In the genomic region with DNA sequence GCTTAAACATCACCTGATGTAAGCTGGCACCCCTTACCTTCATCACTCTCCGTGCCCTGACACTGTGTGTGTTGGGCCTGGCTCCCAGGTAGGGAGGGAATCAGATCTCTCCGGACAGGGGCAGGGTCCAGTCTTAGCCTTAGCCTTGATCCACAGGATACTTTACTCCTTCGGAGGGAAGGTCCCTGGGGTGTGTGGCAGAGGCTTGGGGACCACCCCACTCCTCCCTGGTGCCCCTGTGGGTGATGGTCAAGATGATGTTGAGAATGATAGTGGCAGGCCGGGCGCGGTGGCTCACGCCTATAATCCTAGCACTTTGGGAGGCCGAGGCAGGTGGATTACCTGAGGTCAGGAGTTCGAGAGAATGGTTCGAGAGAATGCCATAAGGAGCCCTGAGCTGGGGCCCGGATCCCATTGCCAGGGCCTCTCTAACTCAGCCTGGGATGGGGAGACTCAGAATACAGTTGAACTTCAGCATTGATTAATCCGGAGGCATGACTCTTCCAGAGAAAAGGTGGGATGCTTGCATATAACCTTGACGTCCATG, we compare ENCODE assay signal across 20 cellular contexts.
DNase-seq lines count a peak whose midpoint lies in the region; ATAC-seq and TF ChIP-seq lines count a peak whose summit lies in the region.
"Had no signal": no experiment of that assay in that cellular context is flagged by ENCODE, and none has a peak within 500 bp of the region (broad histone marks: within the 10 kb centered on the region; RNA-seq: fewer than 3 reads in every experiment).

No MANE protein-coding gene starts in this region.

- peak in 1 of 2 donors; percentile 4 for ATAC-seq in activated T-cell treated with anti-CD3 and anti-CD28 coated beads, Interleukin-2, amount 50 U/mL, for 72 hours (replicated peaks in 1 of 2)
- ATAC-seq in stimulated activated memory B cell treated with anti-CD40 and anti-IgM and Interleukin-4, amounts not matched to agents 10 μg/mL and 1 μg/mL and 100 μg/mL, for 72 hours, result no peak
- ATAC-seq in HG03521 (IDR thresholded peaks at IDR 0.05; ENCODE audit: unreplicated experiment), result no peak
- ATAC-seq: K562 had no signal

- peak overlapping the region; percentile 16; the same call in 1 of the 2 replicates for H3K4me3 ChIP-seq in OCI-LY3 (ENCODE audit: low read length)
- H3K4me3 ChIP-seq: K562, PC-9, SJCRH30 had no signal

- H3K79me2 ChIP-seq in OCI-LY3 (ENCODE audit: low read length), result no peaks in the 10 kb centered on the region

- peaks cover 21% of the 10 kb centered on the region for H3K4me1 Mint-ChIP-seq in activated T-cell treated with anti-CD3 and anti-CD28 coated beads, Interleukin-2, amount 50 U/mL, for 72 hours (ENCODE audit: low read depth)
- no peaks in the 10 kb centered on the region for H3K4me1 Mint-ChIP-seq in chondrocyte (ENCODE audit: low read depth)
- H3K4me1 Mint-ChIP-seq in stimulated activated memory B cell treated with anti-CD40 and anti-IgM and Interleukin-4, amounts not matched to agents 10 μg/mL and 1 μg/mL and 100 μg/mL, for 72 hours, result peaks cover 36% of the 10 kb centered on the region
- H3K4me1 Mint-ChIP-seq: CD8-positive, alpha-beta memory T cell had no signal

- no peak for TF ChIP-seq CTCF in OCI-LY3 (IDR thresholded peaks at IDR 0.05; ENCODE audit: low read depth, low read length)
- TF ChIP-seq CTCF in chondrocyte (IDR thresholded peaks at IDR 0.05), result no peak

- DNase-seq in activated T-cell treated with anti-CD3 and anti-CD28 coated beads, Interleukin-2, amount 50 U/mL, for 72 hours, result no peak
- DNase-seq in activated T-cell treated with anti-CD3 and anti-CD28 coated beads, Interleukin-2, amount 50 U/mL, for 48 hours, result no peak
- DNase-seq in chondrocyte (ENCODE audit: low spot score) (peak; percentile 58), NAMALWA (ENCODE audit: low spot score) (no peak), occipital lobe (lab: John Stamatoyannopoulos, UW) (no peak)
- DNase-seq: C1 segment of cervical spinal cord, DMS53, EL, NCI-H1417, NCI-H187, NCI-H226, NCI-H524, NCI-H82, PC-9, SJCRH30 had no signal

- no peaks in the 10 kb centered on the region for H3K27me3 Mint-ChIP-seq in activated T-cell treated with anti-CD3 and anti-CD28 coated beads, Interleukin-2, amount 50 U/mL, for 72 hours (ENCODE audit: low read depth)
- peaks cover 15% of the 10 kb centered on the region for H3K27me3 Mint-ChIP-seq in chondrocyte (ENCODE audit: low read depth)
- no peaks in the 10 kb centered on the region for H3K27me3 Mint-ChIP-seq in stimulated activated memory B cell treated with anti-CD40 and anti-IgM and Interleukin-4, amounts not matched to agents 10 μg/mL and 1 μg/mL and 100 μg/mL, for 72 hours

- no peaks in the 10 kb centered on the region for H3K9me3 Mint-ChIP-seq in activated T-cell treated with anti-CD3 and anti-CD28 coated beads, Interleukin-2, amount 50 U/mL, for 72 hours
- H3K9me3 Mint-ChIP-seq in chondrocyte (ENCODE audit: low read depth), result no peaks in the 10 kb centered on the region
- H3K9me3 Mint-ChIP-seq in stimulated activated memory B cell treated with anti-CD40 and anti-IgM and Interleukin-4, amounts not matched to agents 10 μg/mL and 1 μg/mL and 100 μg/mL, for 72 hours, result no peaks in the 10 kb centered on the region
- H3K9me3 Mint-ChIP-seq: CD8-positive, alpha-beta memory T cell had no signal

- H3K36me3 Mint-ChIP-seq in activated T-cell treated with anti-CD3 and anti-CD28 coated beads, Interleukin-2, amount 50 U/mL, for 72 hours (ENCODE audit: insufficient read depth in 2 of 2), result no peaks in the 10 kb centered on the region
- H3K36me3 Mint-ChIP-seq in chondrocyte (ENCODE audit: low read depth), result no peaks in the 10 kb centered on the region
- H3K36me3 Mint-ChIP-seq in stimulated activated memory B cell treated with anti-CD40 and anti-IgM and Interleukin-4, amounts not matched to agents 10 μg/mL and 1 μg/mL and 100 μg/mL, for 72 hours, result no peaks in the 10 kb centered on the region
- H3K36me3 Mint-ChIP-seq: CD8-positive, alpha-beta memory T cell had no signal

- no peak overlapping the region; the same call in 1 of the 2 replicates for H3K9ac ChIP-seq in OCI-LY3 (ENCODE audit: low read length)

- no peak overlapping the region for H2AFZ ChIP-seq in OCI-LY3 (ENCODE audit: low read depth, low read length)
- H2AFZ ChIP-seq: PC-9 had no signal

- no peaks in the 10 kb centered on the region for H3K27me3 ChIP-seq in OCI-LY3 (ENCODE audit: low read depth, low read length)
- H3K27me3 ChIP-seq: SJCRH30 had no signal

- H3K36me3 ChIP-seq in OCI-LY3 (replicated peaks; ENCODE audit: low read depth, low read length), result no peaks in the 10 kb centered on the region
- H3K36me3 ChIP-seq: SJCRH30 had no signal

- peak overlapping the region; percentile 22 to 39 for H3K4me3 Mint-ChIP-seq in activated T-cell treated with anti-CD3 and anti-CD28 coated beads, Interleukin-2, amount 50 U/mL, for 72 hours
- no peak overlapping the region for H3K4me3 Mint-ChIP-seq in chondrocyte (ENCODE audit: unreplicated experiment)
- H3K4me3 Mint-ChIP-seq in stimulated activated memory B cell treated with anti-CD40 and anti-IgM and Interleukin-4, amounts not matched to agents 10 μg/mL and 1 μg/mL and 100 μg/mL, for 72 hours, result peak overlapping the region; percentile 61
- H3K4me3 Mint-ChIP-seq: CD8-positive, alpha-beta memory T cell had no signal

- no peak overlapping the region for H3K27ac Mint-ChIP-seq in activated T-cell treated with anti-CD3 and anti-CD28 coated beads, Interleukin-2, amount 50 U/mL, for 72 hours
- H3K27ac Mint-ChIP-seq in chondrocyte (ENCODE audit: unreplicated experiment), result no peak overlapping the region
- peak overlapping the region; percentile 84 for H3K27ac Mint-ChIP-seq in stimulated activated memory B cell treated with anti-CD40 and anti-IgM and Interleukin-4, amounts not matched to agents 10 μg/mL and 1 μg/mL and 100 μg/mL, for 72 hours

- H3K4me2 ChIP-seq in OCI-LY3 (ENCODE audit: low read length), result peak overlapping the region; percentile 73
- H3K4me2 ChIP-seq: PC-9 had no signal

- H4K20me1 ChIP-seq in OCI-LY3 (ENCODE audit: insufficient read depth, low read length), result no peaks in the 10 kb centered on the region

- peaks cover 20% of the 10 kb centered on the region for H3K4me1 ChIP-seq in OCI-LY3 (ENCODE audit: low read length)
- H3K4me1 ChIP-seq: SJCRH30 had no signal

- no peaks in the 10 kb centered on the region for H3K9me3 ChIP-seq in OCI-LY3 (ENCODE audit: insufficient read depth, low read length)
- H3K9me3 ChIP-seq: SJCRH30 had no signal

- H3K27ac ChIP-seq in OCI-LY3 (ENCODE audit: low read length), result peak overlapping the region; percentile 46; the same call in 1 of the 2 replicates
- H3K27ac ChIP-seq: PC-9, SJCRH30 had no signal
